ENCODE assay signal across 22 cellular contexts in genomic region chr16:21145738-21146137, GRCh38. TPM values are rescaled to one million over a fixed set of nuclear protein-coding genes. Genes with fewer than 3 reads are reported as not detected.
A peak's percentile ranks its signal among the peaks of the same experiment; 100 is the strongest.
DNase-seq lines count a peak whose midpoint lies in the region; ATAC-seq and TF ChIP-seq lines count a peak whose summit lies in the region.
"Had no signal": no experiment of that assay in that cellular context is flagged by ENCODE, and none has a peak within 500 bp of the region (broad histone marks: within the 10 kb centered on the region; RNA-seq: fewer than 3 reads in every experiment).

No MANE protein-coding gene starts in this region.

- peak; percentile 20 to 48 for ATAC-seq in lower lobe of right lung
- ATAC-seq in GM19395 (IDR thresholded peaks at IDR 0.05; ENCODE audit: unreplicated experiment): no peak
- no peak for ATAC-seq in HG03139 (IDR thresholded peaks at IDR 0.05; ENCODE audit: unreplicated experiment)
- ATAC-seq: K562, Panc1 had no signal

- no peak for TF ChIP-seq EP300 in transverse colon (IDR thresholded peaks at IDR 0.05; ENCODE audit: low read depth)

- H3K9me3 ChIP-seq in lower lobe of right lung (no peaks in the 10 kb centered on the region), transverse colon (no peaks in the 10 kb centered on the region)

- no peaks in the 10 kb centered on the region for H3K36me3 ChIP-seq in lower lobe of right lung
- no peaks in the 10 kb centered on the region for H3K36me3 ChIP-seq in transverse colon
- H3K36me3 ChIP-seq: BLaER1 had no signal

- H3K27ac ChIP-seq in lower lobe of right lung (no peak overlapping the region), transverse colon (no peak overlapping the region)
- H3K27ac ChIP-seq: BLaER1 had no signal

- TF ChIP-seq CTCF in lower lobe of right lung (IDR thresholded peaks at IDR 0.05) (no peak), transverse colon (IDR thresholded peaks at IDR 0.05) (no peak)

- intact Hi-C loops in lower lobe of right lung (cut with DNase I): no loop called here
- intact Hi-C loops in transverse colon (cut with DNase I; ENCODE audit: low total_unique reads): no loop called here

- H3K27me3 ChIP-seq in lower lobe of right lung (ENCODE audit: low read depth): no peaks in the 10 kb centered on the region
- no peaks in the 10 kb centered on the region for H3K27me3 ChIP-seq in transverse colon
- H3K27me3 ChIP-seq: BLaER1 had no signal

- 44 to 67% methylated on average over 1 to 5 of the region's 5 CpGs for WGBS in transverse colon (ENCODE audit: low coverage in 1 of 2), 2 donors

- DNase-seq in DMS79 (lab: John Stamatoyannopoulos, UW) (peak; percentile 72), NCI-H1105 treated with DMSO at 0.1 percent for 48 hours (lab: John Stamatoyannopoulos, UW) (peak; percentile 55), NCI-H345 treated with DMSO at 0.1 percent for 48 hours (lab: John Stamatoyannopoulos, UW; ENCODE audit: unreplicated experiment) (peak; percentile 19), lower lobe of right lung (no peak), transverse colon (no peak)
- DNase-seq: CD4-positive, CD25-positive, alpha-beta regulatory T cell; GF-D8; Kasumi-1; MV-4-11; NCI-H1436; NCI-H2107; NCI-H2227 treated with DMSO at 0.1 percent for 48 hours; NCI-H524 treated with DMSO at 0.1 percent for 48 hours; SHP77 treated with DMSO at 0.1 percent for 48 hours; T-helper 1 cell had no signal

- in situ Hi-C loops in transverse colon (cut with MboI; ENCODE audit: low pct_ligation_motif_present in 1 of 4, low pct_unique_long_range_greater_than_20kb in 1 of 4, low sequenced_read_pairs in 3 of 4): loop anchor here in 1 of 4 donors (25.0 kb wide), 1 partner anchor 1267 kb away; no protein-coding TSS in a partner anchor

- H3K4me3 ChIP-seq in lower lobe of right lung (no peak overlapping the region), transverse colon (no peak overlapping the region)
- H3K4me3 ChIP-seq: BLaER1, K562 had no signal

- no peak for TF ChIP-seq POLR2A in transverse colon (IDR thresholded peaks at IDR 0.05)

- peaks cover 6% of the 10 kb centered on the region for H3K4me1 ChIP-seq in lower lobe of right lung
- H3K4me1 ChIP-seq in transverse colon: peaks cover 0 to 6% (median 5%) of the 10 kb centered on the region in 4 donors

RNA-seq across cellular contexts. Expression of gene DNAH3, which starts 4.9 kb away (rescaled TPM):
- total RNA-seq in lower lobe of right lung: 10.9 TPM
- total RNA-seq in transverse colon: 10 to 100 TPM in 1 of 4 donors, 1 to 10 TPM in 3; 1.1 to 28.7 (median 5.5) TPM
- total RNA-seq: CD4-positive, CD25-positive, alpha-beta regulatory T cell; M059J; OCI-LY7 had no signal

RNA-seq across cellular contexts. Expression of gene LDAF1, which starts 12.7 kb away (rescaled TPM):
- total RNA-seq in lower lobe of right lung (39.8 TPM), transverse colon (10 to 100 TPM; 23.6 to 71.0 (median 59.3) TPM)

Comparison
In these comparisons a context has a peak if more than half of its experiments do, and no peak if none do; other contexts are left out.
1. DNase-seq: peak in DMS79 (single experiment), NCI-H1105 treated with DMSO at 0.1 percent for 48 hours (single experiment) and NCI-H345 treated with DMSO at 0.1 percent for 48 hours (single experiment); none in lower lobe of right lung (single experiment) and transverse colon (single experiment).
2. ATAC-seq: peak in lower lobe of right lung (2 of 2); none in GM19395 (single experiment) and HG03139 (single experiment).